ENCODE assay signal across 8 cellular contexts in the genomic region with DNA sequence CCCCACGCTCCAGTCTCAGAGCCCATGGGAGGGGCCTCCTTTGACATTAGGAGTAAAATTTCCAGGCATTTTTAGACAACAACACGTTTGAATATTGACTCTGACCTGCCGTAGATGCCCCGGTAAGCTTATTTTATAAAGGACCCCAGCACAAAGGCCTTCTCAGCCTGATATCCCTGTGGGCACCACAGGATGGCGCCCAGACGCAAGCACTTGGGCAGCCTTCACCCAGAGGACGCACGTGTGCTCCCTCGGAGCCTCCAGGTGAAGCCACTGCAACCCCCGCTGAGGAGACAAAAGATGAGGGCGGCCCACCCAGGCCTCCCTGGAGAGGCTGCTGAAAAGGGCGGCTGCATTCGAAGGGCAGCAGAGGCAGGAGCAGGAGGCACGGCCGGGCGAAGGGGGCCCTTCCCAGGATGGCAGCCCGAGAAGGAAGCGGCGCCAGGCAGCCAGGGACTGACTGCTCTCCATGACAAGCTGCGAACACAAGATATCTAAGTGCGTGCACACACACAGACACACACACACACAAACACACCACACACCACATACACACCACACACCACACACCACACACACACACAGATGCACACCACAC. TPM values are rescaled to one million over a fixed set of nuclear protein-coding genes. Genes with fewer than 3 reads are reported as not detected.
DNase-seq lines count a peak whose midpoint lies in the region; ATAC-seq, FAIRE-seq and TF ChIP-seq lines count a peak whose summit lies in the region.

No MANE protein-coding gene starts in this region.

- peaks cover 9% of the 10 kb centered on the region for H3K27me3 Mint-ChIP-seq in activated CD4-positive, alpha-beta T cell treated with anti-CD3 and anti-CD28 coated beads for 36 hours
- peaks cover 31% of the 10 kb centered on the region for H3K27me3 Mint-ChIP-seq in progenitor cell of endocrine pancreas

- ATAC-seq in activated CD4-positive, alpha-beta T cell treated with anti-CD3 and anti-CD28 coated beads for 36 hours, result peak; percentile 89

- FAIRE-seq in GM19239 (lab: Jason Lieb, UNC), result no peak

- H3K27ac Mint-ChIP-seq in activated CD4-positive, alpha-beta T cell treated with anti-CD3 and anti-CD28 coated beads for 36 hours, result no peak overlapping the region
- H3K27ac Mint-ChIP-seq in progenitor cell of endocrine pancreas, result no peak overlapping the region

- TF ChIP-seq EP300 in ovary (IDR thresholded peaks at IDR 0.05), result no peak

- CTCF ChIA-PET in activated CD4-positive, alpha-beta T cell treated with anti-CD3 and anti-CD28 coated beads for 36 hours (lab: Charles Lee), result interaction anchor here (0.6 to 3.0 kb wide), 7 partner anchors 15 to 344 kb away, joined by 3 to 19 read pairs (median 4); no protein-coding TSS in a partner anchor

- H3K4me3 ChIP-seq in NB4 (ENCODE audit: low read depth, low read length), result no peak overlapping the region
- no peak overlapping the region for H3K4me3 ChIP-seq in ovary

- 19 to 31% (median 22%) methylated on average over 20 to 21 of the region's 21 CpGs for WGBS in ovary, 3 donors

- intact Hi-C loops in activated CD4-positive, alpha-beta T cell treated with anti-CD3 and anti-CD28 coated beads for 36 hours (cut with DNase I, micrococcal nuclease), result loop anchor here (1.0 to 2.0 kb wide), 3 partner anchors 116 to 234 kb away; partner anchors contain the start of gene TSPAN32 (in 1 of the 2)
- intact Hi-C loops in ovary (cut with DNase I), result no loop called here

- H3K27me3 ChIP-seq in ovary, result no peaks in the 10 kb centered on the region

- no peak overlapping the region for H3K4me3 Mint-ChIP-seq in activated CD4-positive, alpha-beta T cell treated with anti-CD3 and anti-CD28 coated beads for 36 hours
- H3K4me3 Mint-ChIP-seq in progenitor cell of endocrine pancreas (ENCODE audit: low read depth), result no peak overlapping the region

- H3K9me3 ChIP-seq in ovary, result no peaks in the 10 kb centered on the region

- peak; percentile 49 for DNase-seq in GDM1 (lab: John Stamatoyannopoulos, UW)
- DNase-seq in NB4 (ENCODE audit: low read depth), result peak; percentile 63
- peak; percentile 74 for DNase-seq in activated CD4-positive, alpha-beta T cell treated with anti-CD3 and anti-CD28 coated beads for 36 hours
- peak; percentile 39 for DNase-seq in effector CD8-positive, alpha-beta T cell (lab: John Stamatoyannopoulos, UW)
- DNase-seq in progenitor cell of endocrine pancreas (ENCODE audit: low spot score, unreplicated experiment), result no peak
- DNase-seq in ecto neural progenitor cell (ENCODE audit: low spot score), result no peak
- no peak for DNase-seq in ovary
- DNase-seq in GM19239 (ENCODE audit: insufficient read length, low spot score), result no peak

- H3K4me1 ChIP-seq in ovary (ENCODE audit: insufficient read depth), result no peaks in the 10 kb centered on the region

- peak; percentile 58 for TF ChIP-seq CTCF in NB4 (IDR thresholded peaks at IDR 0.05; ENCODE audit: low read depth, low read length)
- TF ChIP-seq CTCF in progenitor cell of endocrine pancreas (IDR thresholded peaks at IDR 0.05; ENCODE audit: unreplicated experiment), result peak; percentile 67
- TF ChIP-seq CTCF in ovary (IDR thresholded peaks at IDR 0.05), result no peak

- no peaks in the 10 kb centered on the region for H3K4me1 Mint-ChIP-seq in activated CD4-positive, alpha-beta T cell treated with anti-CD3 and anti-CD28 coated beads for 36 hours
- H3K4me1 Mint-ChIP-seq in progenitor cell of endocrine pancreas (ENCODE audit: low read depth), result peaks cover 11% of the 10 kb centered on the region

- POLR2A ChIA-PET in activated CD4-positive, alpha-beta T cell treated with anti-CD3 and anti-CD28 coated beads for 36 hours (lab: Charles Lee), result interaction anchor here (0.5 kb wide), 1 partner anchor 37 kb away, joined by 4 read pairs; no protein-coding TSS in a partner anchor

- H3K36me3 ChIP-seq in ovary, result no peaks in the 10 kb centered on the region

- TF ChIP-seq POLR2A in NB4 (IDR thresholded peaks at IDR 0.05; ENCODE audit: extremely low read depth, insufficient read length), result no peak
- no peak for TF ChIP-seq POLR2A in ovary (IDR thresholded peaks at IDR 0.05)

- H3K9me3 Mint-ChIP-seq in activated CD4-positive, alpha-beta T cell treated with anti-CD3 and anti-CD28 coated beads for 36 hours (ENCODE audit: low read depth), result no peaks in the 10 kb centered on the region
- no peaks in the 10 kb centered on the region for H3K9me3 Mint-ChIP-seq in progenitor cell of endocrine pancreas (ENCODE audit: low read depth)

- H3K27ac ChIP-seq in ovary, result no peak overlapping the region

- H3K36me3 Mint-ChIP-seq in activated CD4-positive, alpha-beta T cell treated with anti-CD3 and anti-CD28 coated beads for 36 hours (ENCODE audit: low read depth), result no peaks in the 10 kb centered on the region
- H3K36me3 Mint-ChIP-seq in progenitor cell of endocrine pancreas (ENCODE audit: insufficient read depth), result no peaks in the 10 kb centered on the region

RNA-seq across cellular contexts. Expression of gene TH, which starts 15.2 kb away (rescaled TPM):
- total RNA-seq in activated CD4-positive, alpha-beta T cell treated with anti-CD3 and anti-CD28 coated beads for 36 hours, result not detected
- 0.53 and 1.1 TPM in 2 replicates for total RNA-seq in progenitor cell of endocrine pancreas
- total RNA-seq in ovary, result 1 to 10 TPM in 3 of 7 donors, under 1 TPM in 3, not detected in 1; 0.12 to 4.1 (median 0.99) TPM
- polyA plus RNA-seq in ovary, result under 1 TPM in 1 of 2 donors, not detected in 1; 0.54 TPM

RNA-seq across cellular contexts. Expression of gene INS, which starts 25.8 kb away (rescaled TPM):
- total RNA-seq in activated CD4-positive, alpha-beta T cell treated with anti-CD3 and anti-CD28 coated beads for 36 hours, result not detected
- total RNA-seq in progenitor cell of endocrine pancreas, result 68.7 and 75.2 TPM in 2 replicates
- total RNA-seq in ovary, result 1 to 10 TPM in 1 of 7 donors, under 1 TPM in 1, not detected in 5; 0.89 to 1.4 TPM
- polyA plus RNA-seq in ovary, result not detected

RNA-seq across cellular contexts. Expression of gene IGF2, which starts 47.6 kb away (rescaled TPM):
- total RNA-seq in activated CD4-positive, alpha-beta T cell treated with anti-CD3 and anti-CD28 coated beads for 36 hours, result 1 to 10 TPM; 8.6 to 9.2 TPM
- 4,678 and 5,100 TPM in 2 replicates for total RNA-seq in progenitor cell of endocrine pancreas
- 100 to 1,000 TPM in 5 of 7 donors, 10 to 100 TPM in 2; 21.7 to 412 (median 172) TPM for total RNA-seq in ovary
- 10 to 100 TPM; 44.2 to 58.6 TPM for polyA plus RNA-seq in ovary

Comparison
In these comparisons a context has a peak if more than half of its experiments do, and no peak if none do; other contexts are left out.
1. DNase-seq: peak in GDM1 (single experiment), NB4 (single experiment), activated CD4-positive, alpha-beta T cell treated with anti-CD3 and anti-CD28 coated beads for 36 hours (single experiment) and effector CD8-positive, alpha-beta T cell (single experiment); none in progenitor cell of endocrine pancreas (single experiment), ecto neural progenitor cell (single experiment), ovary (0 of 5) and GM19239 (single experiment).
2. CTCF ChIP-seq: peak in NB4 (single experiment) and progenitor cell of endocrine pancreas (single experiment); none in ovary (0 of 3).
3. RNA of gene INS, which starts 25.8 kb away (total RNA-seq): 68.7 to 75.2 TPM in progenitor cell of endocrine pancreas; not detected in activated CD4-positive, alpha-beta T cell treated with anti-CD3 and anti-CD28 coated beads for 36 hours and 0.89 to 1.4 TPM in ovary; every median in the first group is over 10 times any median in the second.
4. RNA of gene IGF2, which starts 47.6 kb away (total RNA-seq): 4,678 to 5,100 TPM in progenitor cell of endocrine pancreas; 21.7 to 412 TPM in ovary and 8.6 to 9.2 TPM in activated CD4-positive, alpha-beta T cell treated with anti-CD3 and anti-CD28 coated beads for 36 hours; every median in the first group is over 10 times any median in the second.
5. intact Hi-C loops: an anchor here in activated CD4-positive, alpha-beta T cell treated with anti-CD3 and anti-CD28 coated beads for 36 hours (1.0 to 2.0 kb wide); none called in ovary.